In the genomic region with DNA sequence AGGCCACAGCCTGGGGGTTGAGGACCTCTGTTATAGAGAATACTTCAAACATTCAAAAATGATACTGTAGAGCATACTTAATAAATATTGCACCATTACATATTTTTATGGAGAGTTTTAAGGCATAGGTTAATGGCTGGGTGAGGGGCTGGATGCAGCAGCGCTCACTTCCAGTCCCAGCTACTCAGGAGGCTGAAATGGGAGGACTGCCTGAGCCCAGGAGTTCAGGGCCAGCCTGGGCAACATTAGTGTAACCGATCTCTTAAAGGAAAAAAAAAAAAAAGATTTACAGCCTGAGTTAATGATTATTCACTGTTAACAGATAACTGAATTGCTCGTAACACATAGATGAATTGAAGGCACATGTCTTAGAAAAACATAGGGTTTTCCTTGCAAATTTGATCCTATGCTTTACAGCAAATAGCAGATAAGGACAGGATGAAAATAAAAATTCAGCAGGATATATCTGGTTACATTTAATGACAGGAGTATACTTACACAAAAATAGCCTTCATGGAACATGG, we compare ENCODE assay signal across 16 cellular contexts.
DNase-seq lines count a peak whose midpoint lies in the region; ATAC-seq, FAIRE-seq and TF ChIP-seq lines count a peak whose summit lies in the region.
"Had no signal": no experiment of that assay in that cellular context is flagged by ENCODE, and none has a peak within 500 bp of the region (broad histone marks: within the 10 kb centered on the region; RNA-seq: fewer than 3 reads in every experiment).

No MANE protein-coding gene starts in this region.

- H3K4me2 ChIP-seq in HepG2 (ENCODE audit: low read depth, low read length) (no peak overlapping the region), hepatocyte (peak overlapping the region; percentile 28)
- H3K4me2 ChIP-seq: BLaER1 had no signal

- CTCF ChIA-PET in HepG2 (lab: Yijun Ruan, JAX; ENCODE audit: low intra/inter-chr PET ratio, low total read pairs) = no interaction called here

- TF ChIP-seq CTCF in HepG2 (CRISPR knock-in tag; IDR thresholded peaks at IDR 0.05) (no peak), right lobe of liver (IDR thresholded peaks at IDR 0.05) (no peak), hepatocyte (IDR thresholded peaks at IDR 0.05; ENCODE audit: poor library complexity) (no peak), mucosa of descending colon (IDR thresholded peaks at IDR 0.05) (no peak)

- H4K20me1 ChIP-seq in HepG2 (ENCODE audit: insufficient read depth, low read length) (no peaks in the 10 kb centered on the region), hepatocyte (ENCODE audit: insufficient read depth, poor library complexity, severe bottlenecking) (no peaks in the 10 kb centered on the region)
- H4K20me1 ChIP-seq: BLaER1 had no signal

- H3K27me3 ChIP-seq in HepG2 (ENCODE audit: control insufficient read depth in 1 of 2, insufficient read depth in 2 of 2, low read length in 2 of 2) (no peaks in the 10 kb centered on the region), right lobe of liver (no peaks in the 10 kb centered on the region), hepatocyte (no peaks in the 10 kb centered on the region), HAP-1 (ENCODE audit: low read depth) (no peaks in the 10 kb centered on the region)
- H3K27me3 ChIP-seq: BLaER1 had no signal

- no peaks in the 10 kb centered on the region for H3K9me3 ChIP-seq in HepG2 (ENCODE audit: low read length)
- no peaks in the 10 kb centered on the region for H3K9me3 ChIP-seq in right lobe of liver
- H3K9me3 ChIP-seq in hepatocyte (ENCODE audit: low read depth) = no peaks in the 10 kb centered on the region
- H3K9me3 ChIP-seq in mucosa of descending colon = no peaks in the 10 kb centered on the region
- no peaks in the 10 kb centered on the region for H3K9me3 ChIP-seq in HAP-1

- H3K79me2 ChIP-seq in HepG2 (ENCODE audit: insufficient read depth, low read length) (no peaks in the 10 kb centered on the region), hepatocyte (no peaks in the 10 kb centered on the region)

- H3K9ac ChIP-seq in HepG2 (ENCODE audit: insufficient read depth, low read depth, low read length) = no peak overlapping the region
- H3K9ac ChIP-seq: BLaER1, GM23248 had no signal

- H3K4me3 ChIP-seq in HepG2 (replicated peaks in 1 of 3; ENCODE audit: insufficient read depth in 1 of 3, low read depth in 2 of 3, low read length in 3 of 3) (no peak overlapping the region), right lobe of liver (no peak overlapping the region), hepatocyte (no peak overlapping the region), mucosa of descending colon (no peak overlapping the region), HAP-1 (no peak overlapping the region)
- H3K4me3 ChIP-seq: BLaER1, GM12878, GM23248 had no signal

- POLR2A ChIA-PET in HepG2 (lab: Yijun Ruan, JAX) = no interaction called here

- TF ChIP-seq POLR2A in HepG2 (IDR thresholded peaks at IDR 0.05; ENCODE audit: insufficient read depth in 1 of 2, low read depth in 2 of 2, low read length in 2 of 2) (no peak), right lobe of liver (IDR thresholded peaks at IDR 0.05) (no peak)

- TF ChIP-seq RAD21 in HepG2 (CRISPR knock-in tag; IDR thresholded peaks at IDR 0.05) = no peak

- no peak; the same call in 2 of the 3 replicates for ATAC-seq in HepG2
- ATAC-seq in right lobe of liver = no peak
- peak; percentile 35 for ATAC-seq in mucosa of descending colon
- ATAC-seq: GM12878 had no signal

- H3K9me2 ChIP-seq in hepatocyte (replicated peaks; ENCODE audit: insufficient read depth) = no peaks in the 10 kb centered on the region

- no peak for FAIRE-seq in HepG2 (lab: Jason Lieb, UNC)
- FAIRE-seq: GM12878, H54 had no signal

- intact Hi-C loops in HepG2 (cut with micrococcal nuclease; ENCODE audit: unreplicated experiment) (no loop called here), right lobe of liver (cut with DNase I) (no loop called here), mucosa of descending colon (cut with DNase I, micrococcal nuclease) (no loop called here)

- DNase-seq in HepG2 (ENCODE audit: low spot score) (peak; percentile 1), right lobe of liver (no peak), hepatocyte (ENCODE audit: low spot score) (no peak), mucosa of descending colon (no peak), globus pallidus (ENCODE audit: low spot score) (no peak), HAP-1 (ENCODE audit: low spot score in 2 of 2) (no peak)
- DNase-seq in activated T-cell treated with anti-CD3 and anti-CD28 coated beads, Interleukin-2, amount 50 U/mL, for 48 hours = no peak
- DNase-seq: AML-193; Calu3; CD8-positive, alpha-beta memory T cell; DMS 273 treated with DMSO at 0.1 percent for 48 hours; GM23248 had no signal

- H3K4me1 ChIP-seq in HepG2 (ENCODE audit: insufficient read depth, low read length) = 0 out of 2 replicates have a peak, but pooled peaks cover 10% of the 10 kb centered on the region
- H3K4me1 ChIP-seq in right lobe of liver = no peaks in the 10 kb centered on the region
- peaks cover 4% of the 10 kb centered on the region for H3K4me1 ChIP-seq in hepatocyte (ENCODE audit: insufficient read depth)
- H3K4me1 ChIP-seq in mucosa of descending colon (ENCODE audit: low read depth) = no peaks in the 10 kb centered on the region
- H3K4me1 ChIP-seq in HAP-1 = no peaks in the 10 kb centered on the region
- H3K4me1 ChIP-seq: BLaER1 had no signal

- 41% methylated on average over 3 of the region's 3 CpGs for WGBS in HepG2 (ENCODE audit: low lambda C conversion rate)
- 52% methylated on average over 3 of the region's 3 CpGs for WGBS in right lobe of liver (ENCODE audit: insufficient coverage, low coverage, low lambda C conversion rate, missing lambda C conversion rate)
- 57% methylated on average over 3 of the region's 3 CpGs for WGBS in hepatocyte (ENCODE audit: low lambda C conversion rate, missing lambda C conversion rate)

- TF ChIP-seq EP300 in HepG2 (IDR thresholded peaks at IDR 0.05; ENCODE audit: low read depth in 2 of 2, low read length in 2 of 2) (no peak), HepG2 (CRISPR knock-in tag; IDR thresholded peaks at IDR 0.05; ENCODE audit: borderline replicate concordance) (no peak)

- no peak overlapping the region for H3K27ac ChIP-seq in HepG2 (ENCODE audit: extremely low read length, insufficient read depth, low read length)
- no peak overlapping the region for H3K27ac ChIP-seq in right lobe of liver
- H3K27ac ChIP-seq in hepatocyte = no peak overlapping the region
- H3K27ac ChIP-seq: 22Rv1, BLaER1, GM23248 had no signal

- no TSS peak for BruUV-seq in HepG2 (replicated peaks; lab: Mats Ljungman, UMichigan)

- H3K36me3 ChIP-seq in HepG2 (replicated peaks in 1 of 2; ENCODE audit: control insufficient read depth in 1 of 2, insufficient read depth in 2 of 2, low read length in 2 of 2) (no peaks in the 10 kb centered on the region), right lobe of liver (no peaks in the 10 kb centered on the region), hepatocyte (replicated peaks; ENCODE audit: insufficient read depth, low read depth) (no peaks in the 10 kb centered on the region), mucosa of descending colon (ENCODE audit: low read depth) (no peaks in the 10 kb centered on the region), HAP-1 (replicated peaks) (no peaks in the 10 kb centered on the region)

- H2AFZ ChIP-seq in HepG2 (ENCODE audit: low read length) (no peak overlapping the region), hepatocyte (no peak overlapping the region)
- H2AFZ ChIP-seq: GM23248 had no signal

- in situ Hi-C loops in HepG2 (cut with HindIII; ENCODE audit: extremely low pct_ligation_motif_present, low pct_unique_long_range_greater_than_20kb) (no loop called here), HAP-1 (cut with MboI; ENCODE audit: low sequenced_read_pairs) (no loop called here)

TF ChIP-seq in HepG2, 621 proteins besides CTCF, POLR2A, EP300 and RAD21:
- TF ChIP-seq TOPORS (CRISPR knock-in tag; IDR thresholded peaks at IDR 0.05) = no peak
- TF ChIP-seq ZNF263 (CRISPR knock-in tag; IDR thresholded peaks at IDR 0.05) = peak; percentile 55; the same call in 1 of the 2 replicates
- TF ChIP-seq, protein P1, sequence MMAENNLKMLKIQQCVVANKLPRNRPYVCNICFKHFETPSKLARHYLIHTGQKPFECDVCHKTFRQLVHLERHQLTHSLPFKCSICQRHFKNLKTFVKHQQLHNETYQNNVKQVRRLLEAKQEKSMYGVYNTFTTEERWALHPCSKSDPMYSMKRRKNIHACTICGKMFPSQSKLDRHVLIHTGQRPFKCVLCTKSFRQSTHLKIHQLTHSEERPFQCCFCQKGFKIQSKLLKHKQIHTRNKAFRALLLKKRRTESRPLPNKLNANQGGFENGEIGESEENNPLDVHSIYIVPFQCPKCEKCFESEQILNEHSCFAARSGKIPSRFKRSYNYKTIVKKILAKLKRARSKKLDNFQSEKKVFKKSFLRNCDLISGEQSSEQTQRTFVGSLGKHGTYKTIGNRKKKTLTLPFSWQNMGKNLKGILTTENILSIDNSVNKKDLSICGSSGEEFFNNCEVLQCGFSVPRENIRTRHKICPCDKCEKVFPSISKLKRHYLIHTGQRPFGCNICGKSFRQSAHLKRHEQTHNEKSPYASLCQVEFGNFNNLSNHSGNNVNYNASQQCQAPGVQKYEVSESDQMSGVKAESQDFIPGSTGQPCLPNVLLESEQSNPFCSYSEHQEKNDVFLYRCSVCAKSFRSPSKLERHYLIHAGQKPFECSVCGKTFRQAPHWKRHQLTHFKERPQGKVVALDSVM (CRISPR knock-in tag; IDR thresholded peaks at IDR 0.05) = peak; percentile 65
